26 cellular contexts compared by ENCODE assay signal in genomic region chr6:111771629-111772028, GRCh38.
DNase-seq lines count a peak whose midpoint lies in the region; ATAC-seq and TF ChIP-seq lines count a peak whose summit lies in the region.
"Had no signal": no experiment of that assay in that cellular context is flagged by ENCODE, and none has a peak within 500 bp of the region (broad histone marks: within the 10 kb centered on the region; RNA-seq: fewer than 3 reads in every experiment).

No MANE protein-coding gene starts in this region.

- POLR2A ChIA-PET in activated CD4-positive, alpha-beta T cell treated with anti-CD3 and anti-CD28 coated beads for 36 hours (lab: Charles Lee) = no interaction called here
- POLR2A ChIA-PET in CD8-positive, alpha-beta memory T cell (lab: Charles Lee) = no interaction called here

- peaks cover 8% of the 10 kb centered on the region for H3K9me3 Mint-ChIP-seq in activated CD4-positive, alpha-beta T cell treated with anti-CD3 and anti-CD28 coated beads for 36 hours (ENCODE audit: low read depth)
- H3K9me3 Mint-ChIP-seq in CD8-positive, alpha-beta memory T cell = no peaks in the 10 kb centered on the region
- H3K9me3 Mint-ChIP-seq in activated naive CD8-positive, alpha-beta T cell (ENCODE audit: low read depth) = peaks cover 3% of the 10 kb centered on the region
- no peaks in the 10 kb centered on the region for H3K9me3 Mint-ChIP-seq in natural killer cell
- no peaks in the 10 kb centered on the region for H3K9me3 Mint-ChIP-seq in stimulated activated naive B cell treated with anti-CD40 and anti-IgM and Interleukin-4, amounts not matched to agents 10 μg/mL and 1 μg/mL and 100 μg/mL, for 72 hours
- H3K9me3 Mint-ChIP-seq: activated B cell treated with CpG ODN at 0.5 μM for 24 hours; activated T-helper 1 cell treated with anti-CD3 and anti-CD28 coated beads, Interleukin-12 subunit alpha, Interleukin-12 subunit beta, Interleukin-2, Interleukin-4 antibody, amounts not matched to agents 30 ng/mL and 10 ng/mL and 1 ng/mL, durations not matched to agents 14 hours and 24 hours and 36 hours; type B pancreatic cell had no signal

- no peaks in the 10 kb centered on the region for H3K9me3 ChIP-seq in CD8-positive, alpha-beta memory T cell (ENCODE audit: low read length)
- H3K9me3 ChIP-seq: heart right ventricle, right lobe of liver had no signal

- no peak for ATAC-seq in activated CD4-positive, alpha-beta T cell treated with anti-CD3 and anti-CD28 coated beads for 36 hours
- ATAC-seq in natural killer cell = no peak
- no peak for ATAC-seq in stimulated activated naive B cell treated with anti-CD40 and anti-IgM and Interleukin-4, amounts not matched to agents 10 μg/mL and 1 μg/mL and 100 μg/mL, for 72 hours (replicated peaks)
- ATAC-seq: left cardiac atrium, right lobe of liver, Right ventricle myocardium inferior had no signal

- H3K4me1 Mint-ChIP-seq in activated CD4-positive, alpha-beta T cell treated with anti-CD3 and anti-CD28 coated beads for 36 hours = peaks cover 93% of the 10 kb centered on the region
- H3K4me1 Mint-ChIP-seq in CD8-positive, alpha-beta memory T cell = peaks cover 90 to 96% (median 96%) of the 10 kb centered on the region in 3 donors
- H3K4me1 Mint-ChIP-seq in activated naive CD8-positive, alpha-beta T cell (ENCODE audit: low read depth) = peaks cover 89% of the 10 kb centered on the region
- peaks cover 91 to 94% of the 10 kb centered on the region in 2 donors for H3K4me1 Mint-ChIP-seq in natural killer cell
- H3K4me1 Mint-ChIP-seq in stimulated activated naive B cell treated with anti-CD40 and anti-IgM and Interleukin-4, amounts not matched to agents 10 μg/mL and 1 μg/mL and 100 μg/mL, for 72 hours = peaks cover 27 to 63% of the 10 kb centered on the region in 2 donors

- peak overlapping the region; percentile 68 for H3K27ac Mint-ChIP-seq in activated CD4-positive, alpha-beta T cell treated with anti-CD3 and anti-CD28 coated beads for 36 hours
- peak overlapping the region; percentile 69 to 100 (median 88) for H3K27ac Mint-ChIP-seq in CD8-positive, alpha-beta memory T cell
- H3K27ac Mint-ChIP-seq in activated naive CD8-positive, alpha-beta T cell = peak overlapping the region; percentile 100
- peak overlapping the region; percentile 99 to 100 for H3K27ac Mint-ChIP-seq in natural killer cell
- H3K27ac Mint-ChIP-seq in stimulated activated naive B cell treated with anti-CD40 and anti-IgM and Interleukin-4, amounts not matched to agents 10 μg/mL and 1 μg/mL and 100 μg/mL, for 72 hours = no peak overlapping the region
- H3K27ac Mint-ChIP-seq: activated B cell treated with CpG ODN at 0.5 μM for 24 hours; activated T-helper 1 cell treated with anti-CD3 and anti-CD28 coated beads, Interleukin-12 subunit alpha, Interleukin-12 subunit beta, Interleukin-2, Interleukin-4 antibody, amounts not matched to agents 30 ng/mL and 10 ng/mL and 1 ng/mL, durations not matched to agents 14 hours and 24 hours and 36 hours; type B pancreatic cell had no signal

- intact Hi-C loops in activated CD4-positive, alpha-beta T cell treated with anti-CD3 and anti-CD28 coated beads for 36 hours (cut with DNase I, micrococcal nuclease) = no loop called here
- intact Hi-C loops in natural killer cell (cut with micrococcal nuclease) = no loop called here

- CTCF ChIA-PET in activated CD4-positive, alpha-beta T cell treated with anti-CD3 and anti-CD28 coated beads for 36 hours (lab: Charles Lee) = interaction anchor here (2.5 kb wide), 1 partner anchor 8 kb away, joined by 7 read pairs; no protein-coding TSS in a partner anchor
- CTCF ChIA-PET in CD8-positive, alpha-beta memory T cell (lab: Charles Lee) = interaction anchor here (1.2 to 2.6 kb wide), 4 partner anchors 8 to 63 kb away, joined by 3 to 9 read pairs (median 3); no protein-coding TSS in a partner anchor

- peaks cover 50% of the 10 kb centered on the region for H3K36me3 Mint-ChIP-seq in activated CD4-positive, alpha-beta T cell treated with anti-CD3 and anti-CD28 coated beads for 36 hours (ENCODE audit: low read depth)
- peaks cover 5 to 73% (median 12%) of the 10 kb centered on the region in 3 donors for H3K36me3 Mint-ChIP-seq in CD8-positive, alpha-beta memory T cell
- H3K36me3 Mint-ChIP-seq in activated naive CD8-positive, alpha-beta T cell = peaks cover 33% of the 10 kb centered on the region
- no peaks in the 10 kb centered on the region for H3K36me3 Mint-ChIP-seq in natural killer cell
- peaks cover 20 to 32% of the 10 kb centered on the region in 2 donors for H3K36me3 Mint-ChIP-seq in stimulated activated naive B cell treated with anti-CD40 and anti-IgM and Interleukin-4, amounts not matched to agents 10 μg/mL and 1 μg/mL and 100 μg/mL, for 72 hours

- no peaks in the 10 kb centered on the region for H3K27me3 ChIP-seq in CD8-positive, alpha-beta memory T cell (ENCODE audit: insufficient read depth, low read length, poor library complexity, severe bottlenecking)
- H3K27me3 ChIP-seq: heart right ventricle, right lobe of liver had no signal

- no peak for TF ChIP-seq CTCF in natural killer cell (IDR thresholded peaks at IDR 0.05)

- H3K4me3 ChIP-seq in CD8-positive, alpha-beta memory T cell (ENCODE audit: low read length) = no peak overlapping the region
- H3K4me3 ChIP-seq: heart right ventricle, right lobe of liver had no signal

- H3K36me3 ChIP-seq in CD8-positive, alpha-beta memory T cell (ENCODE audit: insufficient read depth, low read length) = no peaks in the 10 kb centered on the region
- H3K36me3 ChIP-seq: right lobe of liver had no signal

- no peak for DNase-seq in activated CD4-positive, alpha-beta T cell treated with anti-CD3 and anti-CD28 coated beads for 36 hours
- DNase-seq in activated CD4-positive, alpha-beta T cell treated with anti-CD3 and anti-CD28 coated beads for 1 hour = no peak
- no peak for DNase-seq in CD8-positive, alpha-beta memory T cell
- DNase-seq in natural killer cell = no peak
- DNase-seq in stimulated activated naive B cell treated with anti-CD40 and anti-IgM and Interleukin-4, amounts not matched to agents 10 μg/mL and 1 μg/mL and 100 μg/mL, for 72 hours = no peak
- no peak for DNase-seq in NCI-H446 treated with DMSO at 0.1 percent for 48 hours (lab: John Stamatoyannopoulos, UW)
- DNase-seq in NCI-H1930 (lab: John Stamatoyannopoulos, UW) = no peak
- DNase-seq: activated B cell treated with CpG ODN at 0.5 μM for 24 hours; activated CD8-positive, alpha-beta memory T cell treated with anti-CD3 and anti-CD28 coated beads for 24 hours; effector CD8-positive, alpha-beta T cell; foreskin fibroblast; GOT3; heart right ventricle; left cardiac atrium; mesenchymal stem cell; NCI-H1105 treated with DMSO at 0.1 percent for 48 hours; NCI-H2081 treated with DMSO at 0.1 percent for 48 hours; right lobe of liver; stimulated activated CD4-positive, alpha-beta T cell treated with anti-CD3 and anti-CD28 coated beads, Interleukin-12 subunit alpha, Interleukin-12 subunit beta, amount 100 ng/mL, for 4 hours; stimulated activated CD4-positive, alpha-beta T cell treated with anti-CD3 and anti-CD28 coated beads, Interleukin-4, amount 100 ng/mL, for 4 hours had no signal

- no peak overlapping the region for H3K4me3 Mint-ChIP-seq in activated CD4-positive, alpha-beta T cell treated with anti-CD3 and anti-CD28 coated beads for 36 hours
- H3K4me3 Mint-ChIP-seq in CD8-positive, alpha-beta memory T cell = peak overlapping the region in 5 of 7 donors; percentile 2 to 45 (median 28)
- H3K4me3 Mint-ChIP-seq in activated naive CD8-positive, alpha-beta T cell = no peak overlapping the region
- no peak overlapping the region for H3K4me3 Mint-ChIP-seq in natural killer cell
- H3K4me3 Mint-ChIP-seq in stimulated activated naive B cell treated with anti-CD40 and anti-IgM and Interleukin-4, amounts not matched to agents 10 μg/mL and 1 μg/mL and 100 μg/mL, for 72 hours = no peak overlapping the region
- H3K4me3 Mint-ChIP-seq: activated B cell treated with CpG ODN at 0.5 μM for 24 hours; activated T-helper 1 cell treated with anti-CD3 and anti-CD28 coated beads, Interleukin-12 subunit alpha, Interleukin-12 subunit beta, Interleukin-2, Interleukin-4 antibody, amounts not matched to agents 30 ng/mL and 10 ng/mL and 1 ng/mL, durations not matched to agents 14 hours and 24 hours and 36 hours; type B pancreatic cell had no signal

- H3K4me1 ChIP-seq in CD8-positive, alpha-beta memory T cell (ENCODE audit: insufficient read depth, low read length) = peaks cover 90% of the 10 kb centered on the region
- H3K4me1 ChIP-seq: right lobe of liver had no signal

- no peaks in the 10 kb centered on the region for H3K27me3 Mint-ChIP-seq in activated CD4-positive, alpha-beta T cell treated with anti-CD3 and anti-CD28 coated beads for 36 hours
- H3K27me3 Mint-ChIP-seq in CD8-positive, alpha-beta memory T cell = no peaks in the 10 kb centered on the region
- no peaks in the 10 kb centered on the region for H3K27me3 Mint-ChIP-seq in activated naive CD8-positive, alpha-beta T cell
- no peaks in the 10 kb centered on the region for H3K27me3 Mint-ChIP-seq in natural killer cell (ENCODE audit: low read depth in 2 of 2)
- H3K27me3 Mint-ChIP-seq in stimulated activated naive B cell treated with anti-CD40 and anti-IgM and Interleukin-4, amounts not matched to agents 10 μg/mL and 1 μg/mL and 100 μg/mL, for 72 hours = no peaks in the 10 kb centered on the region
- H3K27me3 Mint-ChIP-seq: activated B cell treated with CpG ODN at 0.5 μM for 24 hours, type B pancreatic cell had no signal

- H3K27ac ChIP-seq in CD8-positive, alpha-beta memory T cell (ENCODE audit: low read depth, low read length) = no peak overlapping the region
- H3K27ac ChIP-seq: 22Rv1, parathyroid adenoma, right lobe of liver had no signal

Comparison
In these comparisons a context has a peak if more than half of its experiments do, and no peak if none do; other contexts are left out.
1. H3K4me3 Mint-ChIP-seq: peak in CD8-positive, alpha-beta memory T cell (5 of 7); none in activated CD4-positive, alpha-beta T cell treated with anti-CD3 and anti-CD28 coated beads for 36 hours (single experiment), activated naive CD8-positive, alpha-beta T cell (single experiment), natural killer cell (single experiment) and stimulated activated naive B cell treated with anti-CD40 and anti-IgM and Interleukin-4, amounts not matched to agents 10 μg/mL and 1 μg/mL and 100 μg/mL, for 72 hours (0 of 2).